In genomic region chr5:65926893-65927292, GRCh38 we compare ENCODE assay signal across 8 cellular contexts. TPM values are rescaled to one million over a fixed set of nuclear protein-coding genes. Genes with fewer than 3 reads are reported as not detected.
DNase-seq lines count a peak whose midpoint lies in the region; ATAC-seq and TF ChIP-seq lines count a peak whose summit lies in the region.

No MANE protein-coding gene starts in this region.

- CTCF ChIA-PET in activated CD8-positive, alpha-beta memory T cell treated with anti-CD3 and anti-CD28 coated beads, Interleukin-2, amount 10 ng/mL, durations not matched to agents 7 days and 5 days (lab: Charles Lee): interaction anchor here (0.9 to 1.2 kb wide), 2 partner anchors 101 to 183 kb away, joined by 3 to 4 read pairs; no protein-coding TSS in a partner anchor
- CTCF ChIA-PET in RWPE1 (lab: Yijun Ruan, JAX): interaction anchor here (0.6 kb wide), 2 partner anchors 90 to 185 kb away, joined by 3 to 4 read pairs; no protein-coding TSS in a partner anchor

- peaks cover 13% of the 10 kb centered on the region for H3K27me3 Mint-ChIP-seq in activated CD8-positive, alpha-beta memory T cell treated with anti-CD3 and anti-CD28 coated beads, Interleukin-2, amount 10 ng/mL, durations not matched to agents 7 days and 5 days
- H3K27me3 Mint-ChIP-seq in effector memory CD8-positive, alpha-beta T cell: no peaks in the 10 kb centered on the region
- no peaks in the 10 kb centered on the region for H3K27me3 Mint-ChIP-seq in nephron (ENCODE audit: low read depth)

- H3K27ac ChIP-seq in RWPE1: peak overlapping the region; percentile 99

- H3K4me1 Mint-ChIP-seq in activated CD8-positive, alpha-beta memory T cell treated with anti-CD3 and anti-CD28 coated beads, Interleukin-2, amount 10 ng/mL, durations not matched to agents 7 days and 5 days: peaks cover 24% of the 10 kb centered on the region
- peaks cover 37 to 39% of the 10 kb centered on the region in 2 donors for H3K4me1 Mint-ChIP-seq in effector memory CD8-positive, alpha-beta T cell (ENCODE audit: low read depth in 2 of 2)
- H3K4me1 Mint-ChIP-seq in nephron: peaks cover 45% of the 10 kb centered on the region

- peak; percentile 43 for DNase-seq in activated CD8-positive, alpha-beta memory T cell treated with anti-CD3 and anti-CD28 coated beads, Interleukin-2, amount 10 ng/mL, durations not matched to agents 7 days and 5 days
- no peak for DNase-seq in activated CD8-positive, alpha-beta memory T cell treated with anti-CD3 and anti-CD28 coated beads, Interleukin-2, amount 50 U/mL, for 48 hours
- DNase-seq in RWPE1 (ENCODE audit: low spot score) (no peak), NCI-H146 treated with DMSO at 0.1 percent for 48 hours (lab: John Stamatoyannopoulos, UW; ENCODE audit: unreplicated experiment) (no peak), HuH-7.5 (ENCODE audit: low spot score) (no peak), HuH-7 (ENCODE audit: low spot score) (no peak)
- DNase-seq in effector memory CD8-positive, alpha-beta T cell: peak in 1 of 3 experiments; percentile 2

- POLR2A ChIA-PET in RWPE1 (lab: Yijun Ruan, JAX; ENCODE audit: low non-redundant PET): no interaction called here

- H3K36me3 Mint-ChIP-seq in activated CD8-positive, alpha-beta memory T cell treated with anti-CD3 and anti-CD28 coated beads, Interleukin-2, amount 10 ng/mL, durations not matched to agents 7 days and 5 days: peaks cover 13% of the 10 kb centered on the region
- H3K36me3 Mint-ChIP-seq in effector memory CD8-positive, alpha-beta T cell (ENCODE audit: insufficient read depth): peaks cover 42% of the 10 kb centered on the region
- peaks cover 16% of the 10 kb centered on the region for H3K36me3 Mint-ChIP-seq in nephron (ENCODE audit: low read depth)

- peak overlapping the region; percentile 95 for H3K27ac Mint-ChIP-seq in activated CD8-positive, alpha-beta memory T cell treated with anti-CD3 and anti-CD28 coated beads, Interleukin-2, amount 10 ng/mL, durations not matched to agents 7 days and 5 days
- peak overlapping the region; percentile 95 to 96 for H3K27ac Mint-ChIP-seq in effector memory CD8-positive, alpha-beta T cell
- peak overlapping the region; percentile 99 to 100 (median 99) for H3K27ac Mint-ChIP-seq in nephron

- peak overlapping the region; percentile 99 for H3K4me3 Mint-ChIP-seq in activated CD8-positive, alpha-beta memory T cell treated with anti-CD3 and anti-CD28 coated beads, Interleukin-2, amount 10 ng/mL, durations not matched to agents 7 days and 5 days
- peak overlapping the region; percentile 91 to 97 for H3K4me3 Mint-ChIP-seq in effector memory CD8-positive, alpha-beta T cell
- peak overlapping the region; percentile 97 to 98 (median 97) for H3K4me3 Mint-ChIP-seq in nephron

- ATAC-seq in activated CD8-positive, alpha-beta memory T cell treated with anti-CD3 and anti-CD28 coated beads, Interleukin-2, amount 10 ng/mL, durations not matched to agents 7 days and 5 days: no peak
- no peak for ATAC-seq in effector memory CD8-positive, alpha-beta T cell (replicated peaks)

- no peak for TF ChIP-seq CTCF in RWPE1 (conservative IDR thresholded peaks at IDR 0.05; ENCODE audit: low read depth)
- no peak for TF ChIP-seq CTCF in nephron (IDR thresholded peaks at IDR 0.05; ENCODE audit: unreplicated experiment in 3 of 3)

- H3K9me3 Mint-ChIP-seq in activated CD8-positive, alpha-beta memory T cell treated with anti-CD3 and anti-CD28 coated beads, Interleukin-2, amount 10 ng/mL, durations not matched to agents 7 days and 5 days (ENCODE audit: low read depth): no peaks in the 10 kb centered on the region
- no peaks in the 10 kb centered on the region for H3K9me3 Mint-ChIP-seq in effector memory CD8-positive, alpha-beta T cell
- H3K9me3 Mint-ChIP-seq in nephron: no peaks in the 10 kb centered on the region

RNA-seq across cellular contexts. Expression of gene ERBIN, which starts 0.5 kb away (rescaled TPM):
- total RNA-seq in activated CD8-positive, alpha-beta memory T cell treated with anti-CD3 and anti-CD28 coated beads, Interleukin-2, amount 10 ng/mL, durations not matched to agents 7 days and 5 days: 10 to 100 TPM; 40.8 to 40.9 TPM
